In genomic region chr3:48268936-48269551, GRCh38 we compare ENCODE assay signal across 11 cellular contexts. TPM values are rescaled to one million over a fixed set of nuclear protein-coding genes. Genes with fewer than 3 reads are reported as not detected.
DNase-seq lines count a peak whose midpoint lies in the region; ATAC-seq and TF ChIP-seq lines count a peak whose summit lies in the region.
"Had no signal": no experiment of that assay in that cellular context is flagged by ENCODE, and none has a peak within 500 bp of the region (broad histone marks: within the 10 kb centered on the region; RNA-seq: fewer than 3 reads in every experiment).

No MANE protein-coding gene starts in this region.

- no peak for ATAC-seq in HG03196 (IDR thresholded peaks at IDR 0.05; ENCODE audit: unreplicated experiment)

- H3K9me3 ChIP-seq in duodenal mucosa (ENCODE audit: control insufficient read depth in 1 of 2, low read length in 2 of 2) (no peaks in the 10 kb centered on the region), spleen (peaks cover 0 to 5% (median 0%) of the 10 kb centered on the region in 8 donors)

- H3K36me3 ChIP-seq in duodenal mucosa (ENCODE audit: control insufficient read depth in 1 of 2, insufficient read depth in 2 of 2, low read length in 2 of 2) (peaks cover 0 to 16% of the 10 kb centered on the region in 2 donors), spleen (peaks cover 0 to 77% (median 37%) of the 10 kb centered on the region in 6 donors)

- intact Hi-C loops in spleen (cut with DNase I; ENCODE audit: low total_unique reads), result no loop called here
- intact Hi-C loops in cardiac septum (cut with DNase I), result no loop called here

- 0 out of 2 replicates have a peak overlapping the region, but pooled peaks have one; percentile 17 for H3K27ac ChIP-seq in 22Rv1
- peak overlapping the region; percentile 24 for H3K27ac ChIP-seq in duodenal mucosa (ENCODE audit: low read depth, low read length)
- H3K27ac ChIP-seq in spleen, result peak overlapping the region in 5 of 8 donors; percentile 28 to 55 (median 46)

- DNase-seq in activated CD4-positive, alpha-beta T cell treated with anti-CD3 and anti-CD28 coated beads, Interleukin-2, amount 50 U/mL, for 48 hours, result peak; percentile 70 to 80
- no peak for DNase-seq in spleen
- DNase-seq in cardiac septum (ENCODE audit: low spot score), result no peak
- DNase-seq in DMS114 treated with DMSO at 0.1 percent for 48 hours (lab: John Stamatoyannopoulos, UW; ENCODE audit: unreplicated experiment), result no peak
- no peak for DNase-seq in NCI-H446 treated with DMSO at 0.1 percent for 48 hours (lab: John Stamatoyannopoulos, UW)
- DNase-seq: midbrain, NCI-H1930 had no signal

- H3K4me3 ChIP-seq in duodenal mucosa (ENCODE audit: low read depth in 1 of 2, low read length in 2 of 2) (peak overlapping the region in 1 of 2 donors; percentile 31), spleen (peak overlapping the region in 1 of 8 donors; percentile 11)

- no peaks in the 10 kb centered on the region for H3K27me3 ChIP-seq in duodenal mucosa (ENCODE audit: control insufficient read depth in 1 of 2, insufficient read depth in 2 of 2, low read length in 2 of 2)
- H3K27me3 ChIP-seq in spleen (replicated peaks in 1 of 7), result no peaks in the 10 kb centered on the region

- peak overlapping the region in 1 of 2 donors; percentile 34 for H3K9ac ChIP-seq in duodenal mucosa (ENCODE audit: low read depth in 1 of 2, low read length in 2 of 2)

- H3K4me1 ChIP-seq in duodenal mucosa (ENCODE audit: control insufficient read depth in 1 of 2, insufficient read depth in 2 of 2, low read length in 2 of 2) (peaks cover 17 to 19% of the 10 kb centered on the region in 2 donors), spleen (peaks cover 0 to 28% (median 13%) of the 10 kb centered on the region in 6 donors)

- no peak for TF ChIP-seq CTCF in 22Rv1 (IDR thresholded peaks at IDR 0.05)
- TF ChIP-seq CTCF in spleen (IDR thresholded peaks at IDR 0.05 in 8 of 11, conservative IDR thresholded peaks at IDR 0.05 in 3 of 11), result no peak

- 71 to 87% (median 81%) methylated on average over 23 of the region's 23 CpGs for WGBS in spleen, 5 donors

- no peak for TF ChIP-seq POLR2A in spleen (IDR thresholded peaks at IDR 0.05)

RNA-seq across cellular contexts. Expression of gene ZNF589, which starts 28.1 kb away (rescaled TPM):
- total RNA-seq in spleen (10 to 100 TPM; 20.1 to 56.5 (median 46.0) TPM), cardiac septum (3.4 TPM)
- polyA plus RNA-seq in spleen, result 10 to 100 TPM; 14.4 to 36.8 (median 24.5) TPM

RNA-seq across cellular contexts. Expression of gene NME6, which starts 32.1 kb away (rescaled TPM):
- total RNA-seq in spleen (10 to 100 TPM; 23.5 to 46.4 (median 29.3) TPM), cardiac septum (21.0 TPM)
- 10 to 100 TPM; 13.0 to 16.4 (median 15.0) TPM for polyA plus RNA-seq in spleen

RNA-seq across cellular contexts. Expression of gene CAMP, which starts 45.7 kb away (rescaled TPM):
- 10 to 100 TPM in 3 of 7 donors, 1 to 10 TPM in 4; 1.5 to 98.9 (median 7.3) TPM for total RNA-seq in spleen
- 10 to 100 TPM; 14.1 to 26.1 (median 25.2) TPM for polyA plus RNA-seq in spleen
- total RNA-seq in cardiac septum, result 0.67 TPM
- total RNA-seq: urinary bladder had no signal

Comparison
In these comparisons a context has a peak if more than half of its experiments do, and no peak if none do; other contexts are left out.
1. DNase-seq: peak in activated CD4-positive, alpha-beta T cell treated with anti-CD3 and anti-CD28 coated beads, Interleukin-2, amount 50 U/mL, for 48 hours (2 of 2); none in spleen (single experiment), cardiac septum (single experiment), DMS114 treated with DMSO at 0.1 percent for 48 hours (single experiment) and NCI-H446 treated with DMSO at 0.1 percent for 48 hours (single experiment).
2. Peak in every context shown above with its lines, with median percentiles within 50 percentile points of each other: H3K27ac ChIP-seq.